1 cellular context compared by ENCODE assay signal in genomic region chr9:131823701-131824146, GRCh38.
TF ChIP-seq lines count a peak whose summit lies in the region.

No MANE protein-coding gene starts in this region.

TF ChIP-seq in H1, 55 proteins besides CTCF, POLR2A, EP300 and RAD21 (continued from another document):
- TF ChIP-seq ATF2 (IDR thresholded peaks at IDR 0.05; ENCODE audit: low read length) (no peak), SIX5 (IDR thresholded peaks at IDR 0.05; ENCODE audit: low read depth, low read length) (no peak), SP1 (IDR thresholded peaks at IDR 0.05; ENCODE audit: low read depth, low read length) (no peak)
